ENCODE assay signal across 9 cellular contexts in genomic region chr18:31657823-31658669, GRCh38. TPM values are rescaled to one million over a fixed set of nuclear protein-coding genes. Genes with fewer than 3 reads are reported as not detected.
A peak's percentile ranks its signal among the peaks of the same experiment; 100 is the strongest.
DNase-seq lines count a peak whose midpoint lies in the region; ATAC-seq, FAIRE-seq and TF ChIP-seq lines count a peak whose summit lies in the region.
"Had no signal": no experiment of that assay in that cellular context is flagged by ENCODE, and none has a peak within 500 bp of the region (broad histone marks: within the 10 kb centered on the region; RNA-seq: fewer than 3 reads in every experiment).

No MANE protein-coding gene starts in this region.

- H3K36me3 ChIP-seq in GM23338 (ENCODE audit: insufficient read depth): peaks cover 10% of the 10 kb centered on the region; the same call in 1 of the 2 replicates
- no peaks in the 10 kb centered on the region for H3K36me3 ChIP-seq in K562 (ENCODE audit: control insufficient read depth, insufficient read depth, low read length)
- H3K36me3 ChIP-seq in WERI-Rb-1: no peaks in the 10 kb centered on the region
- no peaks in the 10 kb centered on the region for H3K36me3 ChIP-seq in gastroesophageal sphincter

- H3K4me3 ChIP-seq in GM23338 (no peak overlapping the region), K562 (no peak overlapping the region), WERI-Rb-1 (ENCODE audit: low read depth, low read length) (no peak overlapping the region), gastroesophageal sphincter (no peak overlapping the region)

- no peak overlapping the region for H3K27ac Mint-ChIP-seq in GM23338

- no peaks in the 10 kb centered on the region; the same call in 2 of the 3 replicates for H3K9me3 Mint-ChIP-seq in GM23338

- H3K79me2 ChIP-seq in GM23338 (replicated peaks; ENCODE audit: insufficient read depth) (peaks cover 10% of the 10 kb centered on the region; the same call in 1 of the 2 replicates), K562 (ENCODE audit: control insufficient read depth, insufficient read depth, low read length) (no peaks in the 10 kb centered on the region)

- TF ChIP-seq RAD21 in K562 (CRISPR knock-in tag; conservative IDR thresholded peaks at IDR 0.05 in 1 of 2, IDR thresholded peaks at IDR 0.05 in 1 of 2): no peak

- H3K27ac ChIP-seq in GM23338 (ENCODE audit: low read depth): no peak overlapping the region
- H3K27ac ChIP-seq in K562 (ENCODE audit: extremely low read depth, low read depth, low read length): no peak overlapping the region
- no peak overlapping the region for H3K27ac ChIP-seq in WERI-Rb-1
- no peak overlapping the region for H3K27ac ChIP-seq in gastroesophageal sphincter
- H3K27ac ChIP-seq: epithelial cell of prostate had no signal

- H2AFZ ChIP-seq in GM23338: no peak overlapping the region
- no peak overlapping the region for H2AFZ ChIP-seq in K562 (ENCODE audit: low read depth, low read length)

- POLR2A ChIA-PET in K562 (lab: Yijun Ruan, JAX): interaction anchor here (0.7 to 1.3 kb wide), 2 partner anchors 9 to 45 kb away, joined by 3 to 4 read pairs; no protein-coding TSS in a partner anchor

- FAIRE-seq in K562 (lab: Jason Lieb, UNC): no peak

- H3K9me1 ChIP-seq in K562 (ENCODE audit: control insufficient read depth, insufficient read depth, low read length): no peaks in the 10 kb centered on the region

- no peaks in the 10 kb centered on the region for H3K27me3 ChIP-seq in GM23338 (ENCODE audit: insufficient read depth)
- H3K27me3 ChIP-seq in K562 (ENCODE audit: control insufficient read depth in 2 of 2, insufficient read depth in 2 of 2, low read length in 2 of 2): peaks cover 0 to 11% of the 10 kb centered on the region in 2 experiments; a peak in 1 of 5 replicates
- no peaks in the 10 kb centered on the region for H3K27me3 ChIP-seq in WERI-Rb-1 (ENCODE audit: insufficient read depth, low read depth, severe bottlenecking)
- no peaks in the 10 kb centered on the region for H3K27me3 ChIP-seq in gastroesophageal sphincter

- peaks cover 38% of the 10 kb centered on the region for H3K36me3 Mint-ChIP-seq in GM23338 (ENCODE audit: low read depth)

- WGBS in K562 (ENCODE audit: insufficient coverage, low coverage, missing lambda C conversion rate): 6% methylated on average over 12 of the region's 12 CpGs
- WGBS in gastroesophageal sphincter (ENCODE audit: low coverage in 1 of 2), 2 donors: 78 to 81% methylated on average over 8 to 11 of the region's 12 CpGs

- TF ChIP-seq POLR2A in K562 (conservative IDR thresholded peaks at IDR 0.05) (no peak), gastroesophageal sphincter (IDR thresholded peaks at IDR 0.05) (no peak)

- TF ChIP-seq EP300 in K562 (IDR thresholded peaks at IDR 0.05; ENCODE audit: low read length) (no peak), gastroesophageal sphincter (IDR thresholded peaks at IDR 0.05) (no peak)

- H3K27me3 Mint-ChIP-seq in GM23338 (ENCODE audit: insufficient read depth, low read depth, poor library complexity): no peaks in the 10 kb centered on the region

- CTCF ChIA-PET in K562 (lab: Yijun Ruan, JAX; ENCODE audit: low intra/inter-chr PET ratio): no interaction called here

- H3K9me3 ChIP-seq in K562 (replicated peaks; ENCODE audit: control insufficient read depth, insufficient read depth, low read depth, low read length) (0 out of 2 replicates have a peak, but pooled peaks cover 2% of the 10 kb centered on the region), WERI-Rb-1 (ENCODE audit: severe bottlenecking) (no peaks in the 10 kb centered on the region), gastroesophageal sphincter (no peaks in the 10 kb centered on the region)

- no peak for TF ChIP-seq CTCF in GM23338 (conservative IDR thresholded peaks at IDR 0.05; ENCODE audit: low read depth in 2 of 2)
- no peak for TF ChIP-seq CTCF in K562 (IDR thresholded peaks at IDR 0.05 in 2 of 3, conservative IDR thresholded peaks at IDR 0.05 in 1 of 3; ENCODE audit: insufficient read depth in 2 of 3, low read depth in 1 of 3, low read length in 3 of 3)
- TF ChIP-seq CTCF in WERI-Rb-1 (IDR thresholded peaks at IDR 0.05; ENCODE audit: low read depth, low read length): no peak
- no peak for TF ChIP-seq CTCF in gastroesophageal sphincter (IDR thresholded peaks at IDR 0.05)

- intact Hi-C loops in K562 (cut with micrococcal nuclease): no loop called here

- no peak for DNase-seq in GM23338 (ENCODE audit: low spot score)
- peak; percentile 73 for DNase-seq in NCI-H1092 treated with DMSO at 0.1 percent for 48 hours (lab: John Stamatoyannopoulos, UW)
- DNase-seq in K562 (ENCODE audit: extremely low read depth in 1 of 4, low spot score in 3 of 4): peak in 1 of 4 experiments; percentile 25
- DNase-seq in SIG-M5 (lab: John Stamatoyannopoulos, UW): no peak
- DNase-seq in WERI-Rb-1: no peak
- DNase-seq in GM19240 (ENCODE audit: insufficient read length, low spot score): no peak

- no peak overlapping the region for H3K9ac ChIP-seq in K562 (ENCODE audit: insufficient read depth in 1 of 2, low read depth in 2 of 2, low read length in 2 of 2)

- no peak overlapping the region for H3K4me2 ChIP-seq in GM23338
- no peak overlapping the region for H3K4me2 ChIP-seq in K562 (ENCODE audit: insufficient read depth, low read length)

- H3F3A ChIP-seq in GM23338 (replicated peaks; ENCODE audit: low read depth): no peaks in the 10 kb centered on the region

- H3K4me3 Mint-ChIP-seq in GM23338: no peak overlapping the region

- H3K4me1 Mint-ChIP-seq in GM23338: peaks cover 19% of the 10 kb centered on the region

- in situ Hi-C loops in K562 (cut with MboI): no loop called here

- no peaks in the 10 kb centered on the region; the same call in none of the 2 replicates for H4K20me1 ChIP-seq in GM23338 (replicated peaks; ENCODE audit: insufficient read depth)
- no peaks in the 10 kb centered on the region for H4K20me1 ChIP-seq in K562 (replicated peaks; ENCODE audit: control insufficient read depth, insufficient read depth, low read length)

- no peaks in the 10 kb centered on the region for H3K9me2 ChIP-seq in GM23338 (ENCODE audit: insufficient read depth)

- peaks cover 7% of the 10 kb centered on the region; the same call in 1 of the 2 replicates for H3K4me1 ChIP-seq in GM23338 (ENCODE audit: insufficient read depth)
- no peaks in the 10 kb centered on the region; a peak in 1 of 5 replicates for H3K4me1 ChIP-seq in K562 (replicated peaks in 1 of 2; ENCODE audit: control insufficient read depth in 2 of 2, insufficient read depth in 2 of 2, low read length in 2 of 2)
- H3K4me1 ChIP-seq in gastroesophageal sphincter: no peaks in the 10 kb centered on the region

- no TSS peak for BruUV-seq in K562 (replicated peaks; lab: Mats Ljungman, UMichigan)

- peak; percentile 83 for ATAC-seq in GM18858 (IDR thresholded peaks at IDR 0.05; ENCODE audit: unreplicated experiment)
- ATAC-seq in GM23338: peak; percentile 82
- peak; percentile 67 for ATAC-seq in K562
- no peak for ATAC-seq in gastroesophageal sphincter

TF ChIP-seq in GM23338, 12 proteins besides CTCF, POLR2A, EP300 and RAD21:
- no peak for TF ChIP-seq ETS1 (IDR thresholded peaks at IDR 0.05)
- no peak for TF ChIP-seq EZH2phosphoT487 (IDR thresholded peaks at IDR 0.05; ENCODE audit: unreplicated experiment)
- TF ChIP-seq NANOG (IDR thresholded peaks at IDR 0.05; ENCODE audit: borderline replicate concordance): no peak
- TF ChIP-seq ZNF114 (CRISPR knock-in tag; IDR thresholded peaks at IDR 0.05): no peak

TF ChIP-seq in K562, 482 proteins besides CTCF, POLR2A, EP300 and RAD21:
- 0 out of 2 replicates have a peak, but pooled peaks have one; percentile 58 for TF ChIP-seq DMBX1 (CRISPR knock-in tag; IDR thresholded peaks at IDR 0.05; ENCODE audit: borderline replicate concordance)
- TF ChIP-seq CBFA2T3 (IDR thresholded peaks at IDR 0.05): peak; percentile 18; the same call in 1 of the 2 replicates
- no peak for TF ChIP-seq ZNF175 (CRISPR knock-in tag; IDR thresholded peaks at IDR 0.05; ENCODE audit: low read depth)
TF ChIP-seq in K562: peak in this region for 2.

RNA-seq across cellular contexts. Expression of gene B4GALT6, which starts 26.3 kb away (rescaled TPM):
- total RNA-seq in GM23338 (2014; rRNA removed; shearing (Covaris generic)): 33.8 and 40.4 TPM in 2 replicates
- polyA plus RNA-seq in GM23338 (2016; fragmentation: Nextera tagmentation; extraction: Ambion mirVana) (14.8 and 15.9 TPM in 2 replicates), K562 (2011; rRNA removed) (0.18 and 0.47 TPM in 2 replicates), K562 (2014; fragmentation: Illumina TruSeq; extraction: Trizol) (0.07 and 0.18 TPM in 2 replicates), K562 (2014; fragmentation: Nextera tagmentation; extraction: Ambion mirVana) (under 1 TPM; 0.03 to 0.04 TPM), K562 (2014; rRNA removed) (0.08 and 0.09 TPM in 2 replicates)
- total RNA-seq in K562 (2011; cell fraction: chromatin; rRNA removed; ENCODE audit: low replicate concordance): not detected in 2 replicates
- total RNA-seq in K562 (2011; cell fraction: nucleolus; rRNA removed): 0.13 TPM in 1 of 2 replicates, not detected in the other
- 0.22 TPM in 1 of 2 replicates, not detected in the other for total RNA-seq in K562 (2011; cell fraction: nucleoplasm; rRNA removed)
- total RNA-seq in K562 (2014; rRNA removed) (0.05 and 0.08 TPM in 2 replicates), K562 (2014; rRNA removed; fragmentation: Illumina TruSeq; extraction: Trizol) (0.11 and 0.16 TPM in 2 replicates), K562 (2015; rRNA removed; fragmentation: Illumina TruSeq; extraction: Trizol) (0.04 and 0.07 TPM in 2 replicates), K562 (2021) (0.18 and 0.27 TPM in 2 replicates), gastroesophageal sphincter (10 to 100 TPM in 1 of 4 donors, 1 to 10 TPM in 3; 3.0 to 12.0 (median 5.8) TPM)
- polyA plus RNA-seq in K562 (2011; cell fraction: cytosol; rRNA removed): 0.18 TPM in 1 of 2 replicates, not detected in the other
- 0.07 and 0.76 TPM in 2 replicates for polyA plus RNA-seq in K562 (2011; cell fraction: nucleus; rRNA removed)
- 0.17 and 0.68 TPM in 2 replicates for polyA plus RNA-seq in K562 (2012)
- 0.21 and 0.69 TPM in 2 replicates for polyA minus RNA-seq in K562 (2011; rRNA and poly(A)+ RNA removed)
- polyA minus RNA-seq in K562 (2011; cell fraction: cytosol; rRNA and poly(A)+ RNA removed): not detected in 2 replicates
- polyA minus RNA-seq in K562 (2011; cell fraction: nucleus; rRNA and poly(A)+ RNA removed): 0.22 TPM in 1 of 2 replicates, not detected in the other
